In genomic region chr6:56840467-56841371, GRCh38 we compare ENCODE assay signal across 10 cellular contexts.
A peak's percentile ranks its signal among the peaks of the same experiment; 100 is the strongest.
DNase-seq lines count a peak whose midpoint lies in the region; ATAC-seq and TF ChIP-seq lines count a peak whose summit lies in the region.
"Had no signal": no experiment of that assay in that cellular context is flagged by ENCODE, and none has a peak within 500 bp of the region (broad histone marks: within the 10 kb centered on the region; RNA-seq: fewer than 3 reads in every experiment).

No MANE protein-coding gene starts in this region.

- H3K4me3 ChIP-seq in upper lobe of left lung (peak overlapping the region in 1 of 4 donors; percentile 55), colonic mucosa (no peak overlapping the region)
- no peak overlapping the region for H3K4me3 ChIP-seq in CD8-positive, alpha-beta memory T cell (ENCODE audit: low read length)

- TF ChIP-seq CTCF in WTC11 (IDR thresholded peaks at IDR 0.05) (no peak), upper lobe of left lung (IDR thresholded peaks at IDR 0.05) (no peak), colonic mucosa (IDR thresholded peaks at IDR 0.05) (no peak)

- DNase-seq in NCI-H2107 treated with DMSO at 0.1 percent for 48 hours (lab: John Stamatoyannopoulos, UW; ENCODE audit: unreplicated experiment): peak; percentile 3
- no peak for DNase-seq in NCI-H2107 (lab: John Stamatoyannopoulos, UW)
- DNase-seq in WTC11 (ENCODE audit: low spot score): no peak
- peak; percentile 70 for DNase-seq in hepatic stellate cell (ENCODE audit: low spot score)
- no peak for DNase-seq in upper lobe of left lung
- DNase-seq in activated T-cell treated with anti-CD3 and anti-CD28 coated beads, Interleukin-2, amount 50 U/mL, for 1 hour: no peak
- DNase-seq in colonic mucosa: no peak
- DNase-seq in CD8-positive, alpha-beta memory T cell: no peak

- H3K27ac ChIP-seq in upper lobe of left lung: peak overlapping the region in 3 of 4 donors; percentile 20 to 62 (median 35)
- no peak overlapping the region for H3K27ac ChIP-seq in colonic mucosa
- H3K27ac ChIP-seq in CD8-positive, alpha-beta memory T cell (ENCODE audit: low read depth, low read length): no peak overlapping the region
- H3K27ac ChIP-seq: C4-2B, neutrophil had no signal

- no peaks in the 10 kb centered on the region for H3K9me3 Mint-ChIP-seq in WTC11
- H3K9me3 Mint-ChIP-seq in CD8-positive, alpha-beta memory T cell: peaks cover 0 to 6% (median 0%) of the 10 kb centered on the region in 5 donors

- no peak overlapping the region for H3K9ac ChIP-seq in colonic mucosa (ENCODE audit: low read depth in 2 of 2, low read length in 2 of 2)

- no peaks in the 10 kb centered on the region for H3K27me3 Mint-ChIP-seq in WTC11 (ENCODE audit: low read depth)
- H3K27me3 Mint-ChIP-seq in CD8-positive, alpha-beta memory T cell: peaks cover 26 to 67% of the 10 kb centered on the region in 2 donors

- peak overlapping the region; percentile 71 for H3K27ac Mint-ChIP-seq in WTC11
- no peak overlapping the region for H3K27ac Mint-ChIP-seq in CD8-positive, alpha-beta memory T cell

- H3K4me1 ChIP-seq in upper lobe of left lung (peaks cover 3 to 28% (median 11%) of the 10 kb centered on the region in 4 donors), colonic mucosa (no peaks in the 10 kb centered on the region)
- H3K4me1 ChIP-seq in CD8-positive, alpha-beta memory T cell (ENCODE audit: insufficient read depth, low read length): peaks cover 3% of the 10 kb centered on the region

- H3K4me1 Mint-ChIP-seq in WTC11: peaks cover 61% of the 10 kb centered on the region
- peaks cover 4 to 13% (median 8%) of the 10 kb centered on the region in 3 donors for H3K4me1 Mint-ChIP-seq in CD8-positive, alpha-beta memory T cell

- no peaks in the 10 kb centered on the region for H3K36me3 Mint-ChIP-seq in WTC11
- no peaks in the 10 kb centered on the region for H3K36me3 Mint-ChIP-seq in CD8-positive, alpha-beta memory T cell

- H3K4me3 Mint-ChIP-seq in WTC11: peak overlapping the region; percentile 97
- no peak overlapping the region for H3K4me3 Mint-ChIP-seq in CD8-positive, alpha-beta memory T cell

- TF ChIP-seq POLR2A in upper lobe of left lung (IDR thresholded peaks at IDR 0.05): peak in 1 of 4 donors; percentile 15

- 59 to 66% methylated on average over 6 of the region's 6 CpGs for WGBS in upper lobe of left lung, 2 donors

- ATAC-seq in WTC11 (no peak), upper lobe of left lung (ENCODE audit: low FRiP score in 2 of 2) (peak in 1 of 2 donors; percentile 57)

- H3K36me3 ChIP-seq in upper lobe of left lung: no peaks in the 10 kb centered on the region
- no peaks in the 10 kb centered on the region for H3K36me3 ChIP-seq in colonic mucosa
- no peaks in the 10 kb centered on the region for H3K36me3 ChIP-seq in CD8-positive, alpha-beta memory T cell (ENCODE audit: insufficient read depth, low read length)
- H3K36me3 ChIP-seq: neutrophil had no signal

- H3K9me3 ChIP-seq in upper lobe of left lung (no peaks in the 10 kb centered on the region), colonic mucosa (no peaks in the 10 kb centered on the region)
- no peaks in the 10 kb centered on the region for H3K9me3 ChIP-seq in CD8-positive, alpha-beta memory T cell (ENCODE audit: low read length)
- H3K9me3 ChIP-seq: neutrophil had no signal

- POLR2A ChIA-PET in WTC11 (lab: Charles Lee): no interaction called here
- POLR2A ChIA-PET in CD8-positive, alpha-beta memory T cell (lab: Charles Lee): no interaction called here

- CTCF ChIA-PET in WTC11 (lab: Charles Lee): interaction anchor here (0.6 to 2.0 kb wide), 4 partner anchors 11 to 131 kb away, joined by 3 to 7 read pairs (median 4); no protein-coding TSS in a partner anchor
- CTCF ChIA-PET in CD8-positive, alpha-beta memory T cell (lab: Charles Lee): no interaction called here

- intact Hi-C loops in colonic mucosa (cut with DNase I): no loop called here

- TF ChIP-seq EP300 in upper lobe of left lung (IDR thresholded peaks at IDR 0.05): no peak

- H3K27me3 ChIP-seq in upper lobe of left lung: peaks cover 0 to 12% (median 3%) of the 10 kb centered on the region in 4 donors
- peaks cover 20% of the 10 kb centered on the region for H3K27me3 ChIP-seq in colonic mucosa
- peaks cover 11% of the 10 kb centered on the region for H3K27me3 ChIP-seq in CD8-positive, alpha-beta memory T cell (ENCODE audit: insufficient read depth, low read length, poor library complexity, severe bottlenecking)

TF ChIP-seq in WTC11, 78 proteins besides CTCF, POLR2A, EP300 and RAD21 (continues in another document):
- TF ChIP-seq GRHL2 (CRISPR knock-in tag; IDR thresholded peaks at IDR 0.05; ENCODE audit: insufficient replicate concordance, severe bottlenecking): no peak
- no peak for TF ChIP-seq TEAD4 (CRISPR knock-in tag; IDR thresholded peaks at IDR 0.05)
- no peak for TF ChIP-seq NFYB (CRISPR knock-in tag; conservative IDR thresholded peaks at IDR 0.05; ENCODE audit: low read depth)
- TF ChIP-seq ZNF232 (CRISPR knock-in tag; IDR thresholded peaks at IDR 0.05): no peak
- TF ChIP-seq E2F5 (CRISPR knock-in tag; IDR thresholded peaks at IDR 0.05): no peak
- TF ChIP-seq GTF2I (CRISPR knock-in tag; conservative IDR thresholded peaks at IDR 0.05): no peak
- no peak for TF ChIP-seq ZNF138 (CRISPR knock-in tag; conservative IDR thresholded peaks at IDR 0.05)
- TF ChIP-seq AFF4 (CRISPR knock-in tag; IDR thresholded peaks at IDR 0.05; ENCODE audit: borderline replicate concordance): no peak
- TF ChIP-seq NR2C2 (CRISPR knock-in tag; IDR thresholded peaks at IDR 0.05): no peak
- no peak for TF ChIP-seq JUN (CRISPR knock-in tag; IDR thresholded peaks at IDR 0.05)
- TF ChIP-seq IRF2 (CRISPR knock-in tag; IDR thresholded peaks at IDR 0.05; ENCODE audit: borderline replicate concordance, low read depth): no peak
- TF ChIP-seq FOXJ3 (CRISPR knock-in tag; IDR thresholded peaks at IDR 0.05; ENCODE audit: borderline replicate concordance): no peak
- TF ChIP-seq ZNF219 (CRISPR knock-in tag; IDR thresholded peaks at IDR 0.05; ENCODE audit: borderline replicate concordance): no peak
- no peak for TF ChIP-seq MAX (CRISPR knock-in tag; IDR thresholded peaks at IDR 0.05)
- no peak for TF ChIP-seq ATF6 (CRISPR knock-in tag; IDR thresholded peaks at IDR 0.05)
- TF ChIP-seq NR1H2 (CRISPR knock-in tag; IDR thresholded peaks at IDR 0.05): no peak
- no peak for TF ChIP-seq CDX4 (CRISPR knock-in tag; IDR thresholded peaks at IDR 0.05; ENCODE audit: borderline replicate concordance)

Comparison
In these comparisons a context has a peak if more than half of its experiments do, and no peak if none do; other contexts are left out.
1. DNase-seq: peak in NCI-H2107 treated with DMSO at 0.1 percent for 48 hours (single experiment) and hepatic stellate cell (single experiment); none in NCI-H2107 (single experiment), WTC11 (single experiment), upper lobe of left lung (0 of 2), activated T-cell treated with anti-CD3 and anti-CD28 coated beads, Interleukin-2, amount 50 U/mL, for 1 hour (single experiment), colonic mucosa (single experiment) and CD8-positive, alpha-beta memory T cell (0 of 5).
2. H3K27ac ChIP-seq: peak in upper lobe of left lung (3 of 4); none in colonic mucosa (single experiment) and CD8-positive, alpha-beta memory T cell (single experiment).